ENCODE assay signal across 27 cellular contexts in the genomic region with DNA sequence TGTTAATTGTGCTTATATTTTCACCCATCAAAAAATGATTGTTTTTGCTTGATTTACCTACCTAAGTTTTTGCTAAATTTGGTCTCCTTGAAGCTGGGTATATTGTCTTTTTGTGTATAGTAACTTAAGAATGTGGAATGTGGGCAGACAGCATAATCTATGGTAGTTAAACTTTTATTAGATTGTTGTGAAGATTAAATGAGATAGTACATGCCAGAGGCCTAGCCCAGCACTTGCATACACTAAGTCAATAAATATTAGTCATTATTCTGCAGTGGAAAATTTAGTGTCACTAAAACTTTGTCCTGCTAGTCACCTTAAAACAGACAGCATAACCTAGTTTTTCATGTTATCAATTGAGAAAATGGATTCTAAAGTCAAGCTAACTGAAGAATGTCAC.
"Had no signal": no experiment of that assay in that cellular context is flagged by ENCODE, and none has a peak within 500 bp of the region (broad histone marks: within the 10 kb centered on the region; RNA-seq: fewer than 3 reads in every experiment).

No MANE protein-coding gene starts in this region.

- ATAC-seq: activated CD8-positive, alpha-beta memory T cell treated with anti-CD3 and anti-CD28 coated beads, Interleukin-2, amount 10 ng/mL, durations not matched to agents 7 days and 5 days; activated naive CD4-positive, alpha-beta T cell treated with anti-CD3 and anti-CD28 coated beads, Interleukin-2, amount 50 U/mL, for 72 hours; K562; T-cell had no signal

- H3K27me3 Mint-ChIP-seq: activated CD8-positive, alpha-beta memory T cell treated with anti-CD3 and anti-CD28 coated beads, Interleukin-2, amount 10 ng/mL, durations not matched to agents 7 days and 5 days; activated T-cell treated with anti-CD3 and anti-CD28 coated beads, Interleukin-2, amount 50 U/mL, for 24 hours; brain; T-cell had no signal

- FAIRE-seq: astrocyte, K562, RCC 7860, TTC549 had no signal

- H3K27ac Mint-ChIP-seq: activated CD8-positive, alpha-beta memory T cell treated with anti-CD3 and anti-CD28 coated beads, Interleukin-2, amount 10 ng/mL, durations not matched to agents 7 days and 5 days; activated naive CD4-positive, alpha-beta T cell treated with anti-CD3 and anti-CD28 coated beads, Interleukin-2, amount 50 U/mL, for 72 hours; activated T-cell treated with anti-CD3 and anti-CD28 coated beads, Interleukin-2, amount 50 U/mL, for 24 hours; activated T-helper 1 cell treated with anti-CD3 and anti-CD28 coated beads, Interleukin-12 subunit alpha, Interleukin-12 subunit beta, Interleukin-2, Interleukin-4 antibody, amounts not matched to agents 30 ng/mL and 10 ng/mL and 1 ng/mL, durations not matched to agents 14 hours and 24 hours and 36 hours; T-cell had no signal

- H3K4me3 Mint-ChIP-seq: activated CD8-positive, alpha-beta memory T cell treated with anti-CD3 and anti-CD28 coated beads, Interleukin-2, amount 10 ng/mL, durations not matched to agents 7 days and 5 days; activated T-cell treated with anti-CD3 and anti-CD28 coated beads, Interleukin-2, amount 50 U/mL, for 24 hours; activated T-helper 1 cell treated with anti-CD3 and anti-CD28 coated beads, Interleukin-12 subunit alpha, Interleukin-12 subunit beta, Interleukin-2, Interleukin-4 antibody, amounts not matched to agents 30 ng/mL and 10 ng/mL and 1 ng/mL, durations not matched to agents 14 hours and 24 hours and 36 hours; brain; T-cell had no signal

- DNase-seq: activated CD4-positive, alpha-beta T cell treated with anti-CD3 and anti-CD28 coated beads for 48 hours; activated CD4-positive, alpha-beta T cell treated with anti-CD3 and anti-CD28 coated beads, Interleukin-2, amount 50 U/mL, for 4 hours; activated CD8-positive, alpha-beta memory T cell treated with anti-CD3 and anti-CD28 coated beads, Interleukin-2, amount 10 ng/mL, durations not matched to agents 7 days and 5 days; activated effector memory CD4-positive, alpha-beta T cell treated with Interleukin-2 at 50 U/mL for 16 hours; activated naive CD4-positive, alpha-beta T cell treated with Interleukin-2 at 50 U/mL for 16 hours; activated T-cell treated with anti-CD3 and anti-CD28 coated beads, Interleukin-2, amount 50 U/mL, for 24 hours; amygdala; MG63; MV-4-11; NCI-H1092 treated with DMSO at 0.1 percent for 48 hours; NCI-H1417 treated with DMSO at 0.1 percent for 48 hours; NCI-H510A treated with DMSO at 0.1 percent for 48 hours; NK-92 treated with Interleukin-12 subunit alpha and Interleukin-12 subunit beta, amount 100 ng/mL, for 24 hours; OCI-M1; SHP77 treated with DMSO at 0.1 percent for 48 hours; T-cell; T-helper 2 cell; T1000 had no signal

- H3K9me3 ChIP-seq: MG63 had no signal

- H3K36me3 ChIP-seq: MG63 had no signal

- H3K9me3 Mint-ChIP-seq: activated naive CD4-positive, alpha-beta T cell treated with anti-CD3 and anti-CD28 coated beads, Interleukin-2, amount 50 U/mL, for 72 hours; activated T-cell treated with anti-CD3 and anti-CD28 coated beads, Interleukin-2, amount 50 U/mL, for 24 hours; activated T-helper 1 cell treated with anti-CD3 and anti-CD28 coated beads, Interleukin-12 subunit alpha, Interleukin-12 subunit beta, Interleukin-2, Interleukin-4 antibody, amounts not matched to agents 30 ng/mL and 10 ng/mL and 1 ng/mL, durations not matched to agents 14 hours and 24 hours and 36 hours; brain; T-cell had no signal

- H3K27ac ChIP-seq: SK-N-MC, VCaP had no signal

- H3K27me3 ChIP-seq: MG63 had no signal

- H3K4me3 ChIP-seq: K562, MG63, SK-N-MC had no signal

- H3K36me3 Mint-ChIP-seq: activated CD8-positive, alpha-beta memory T cell treated with anti-CD3 and anti-CD28 coated beads, Interleukin-2, amount 10 ng/mL, durations not matched to agents 7 days and 5 days; activated naive CD4-positive, alpha-beta T cell treated with anti-CD3 and anti-CD28 coated beads, Interleukin-2, amount 50 U/mL, for 72 hours had no signal
